ENCODE assay signal across 10 cellular contexts in the genomic region with DNA sequence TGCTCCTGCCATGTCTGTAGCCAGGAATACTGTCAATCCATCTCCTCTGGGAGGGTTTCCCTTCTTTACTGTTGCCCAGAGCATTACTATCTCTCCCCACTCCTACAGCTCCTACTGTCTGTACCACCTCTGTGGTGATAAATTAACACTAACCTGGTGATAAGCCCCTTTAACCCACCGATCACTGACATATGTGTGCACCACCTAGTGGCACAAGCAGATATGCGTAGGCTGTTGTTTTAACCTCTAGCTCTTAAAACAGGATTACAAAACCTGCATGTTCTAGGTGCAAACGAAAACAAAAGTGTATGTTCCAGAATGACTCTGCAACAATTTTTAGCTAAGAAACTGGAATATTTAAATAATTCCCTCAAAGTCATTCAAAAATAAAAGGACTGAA.
DNase-seq lines count a peak whose midpoint lies in the region; ATAC-seq, FAIRE-seq and TF ChIP-seq lines count a peak whose summit lies in the region.
"Had no signal": no experiment of that assay in that cellular context is flagged by ENCODE, and none has a peak within 500 bp of the region (broad histone marks: within the 10 kb centered on the region; RNA-seq: fewer than 3 reads in every experiment).

No MANE protein-coding gene starts in this region.

- no peaks in the 10 kb centered on the region for H3K4me1 ChIP-seq in hepatocyte (ENCODE audit: insufficient read depth)

- peak; percentile 70 for ATAC-seq in GM21367 (IDR thresholded peaks at IDR 0.05; ENCODE audit: unreplicated experiment)
- ATAC-seq in HG03135 (IDR thresholded peaks at IDR 0.05; ENCODE audit: unreplicated experiment) = no peak
- ATAC-seq: K562 had no signal

- H3K27ac Mint-ChIP-seq in activated T-helper 1 cell treated with anti-CD3 and anti-CD28 coated beads, Interleukin-12 subunit alpha, Interleukin-12 subunit beta, Interleukin-2, Interleukin-4 antibody, amounts not matched to agents 30 ng/mL and 10 ng/mL and 1 ng/mL, durations not matched to agents 14 hours and 24 hours and 36 hours = no peak overlapping the region
- no peak overlapping the region for H3K27ac Mint-ChIP-seq in activated CD4-positive, alpha-beta memory T cell treated with anti-CD3 and anti-CD28 coated beads for 36 hours

- WGBS in hepatocyte (ENCODE audit: low lambda C conversion rate, missing lambda C conversion rate) = 24% methylated on average over 3 of the region's 3 CpGs

- no peaks in the 10 kb centered on the region for H3K9me3 Mint-ChIP-seq in activated T-helper 1 cell treated with anti-CD3 and anti-CD28 coated beads, Interleukin-12 subunit alpha, Interleukin-12 subunit beta, Interleukin-2, Interleukin-4 antibody, amounts not matched to agents 30 ng/mL and 10 ng/mL and 1 ng/mL, durations not matched to agents 14 hours and 24 hours and 36 hours
- no peaks in the 10 kb centered on the region for H3K9me3 Mint-ChIP-seq in activated CD4-positive, alpha-beta memory T cell treated with anti-CD3 and anti-CD28 coated beads for 36 hours

- no peaks in the 10 kb centered on the region for H3K36me3 ChIP-seq in hepatocyte (replicated peaks; ENCODE audit: insufficient read depth, low read depth)

- no peaks in the 10 kb centered on the region for H3K9me2 ChIP-seq in hepatocyte (replicated peaks; ENCODE audit: insufficient read depth)

- H3K9me3 ChIP-seq in hepatocyte (ENCODE audit: low read depth) = no peaks in the 10 kb centered on the region

- no peak overlapping the region for H2AFZ ChIP-seq in hepatocyte

- H3K4me2 ChIP-seq in hepatocyte = no peak overlapping the region

- H3K27me3 ChIP-seq in hepatocyte = no peaks in the 10 kb centered on the region

- FAIRE-seq in D721Med (lab: Jason Lieb, UNC) = no peak
- FAIRE-seq: K562 had no signal

- POLR2A ChIA-PET in activated CD4-positive, alpha-beta memory T cell treated with anti-CD3 and anti-CD28 coated beads for 36 hours (lab: Charles Lee) = no interaction called here

- H3K4me3 Mint-ChIP-seq in activated T-helper 1 cell treated with anti-CD3 and anti-CD28 coated beads, Interleukin-12 subunit alpha, Interleukin-12 subunit beta, Interleukin-2, Interleukin-4 antibody, amounts not matched to agents 30 ng/mL and 10 ng/mL and 1 ng/mL, durations not matched to agents 14 hours and 24 hours and 36 hours = no peak overlapping the region
- no peak overlapping the region for H3K4me3 Mint-ChIP-seq in activated CD4-positive, alpha-beta memory T cell treated with anti-CD3 and anti-CD28 coated beads for 36 hours

- no peaks in the 10 kb centered on the region for H3K79me2 ChIP-seq in hepatocyte

- CTCF ChIA-PET in activated CD4-positive, alpha-beta memory T cell treated with anti-CD3 and anti-CD28 coated beads for 36 hours (lab: Charles Lee) = no interaction called here

- H3K36me3 Mint-ChIP-seq in activated T-helper 1 cell treated with anti-CD3 and anti-CD28 coated beads, Interleukin-12 subunit alpha, Interleukin-12 subunit beta, Interleukin-2, Interleukin-4 antibody, amounts not matched to agents 30 ng/mL and 10 ng/mL and 1 ng/mL, durations not matched to agents 14 hours and 24 hours and 36 hours (ENCODE audit: low read depth) = no peaks in the 10 kb centered on the region
- H3K36me3 Mint-ChIP-seq in activated CD4-positive, alpha-beta memory T cell treated with anti-CD3 and anti-CD28 coated beads for 36 hours = no peaks in the 10 kb centered on the region

- H3K27ac ChIP-seq in hepatocyte = no peak overlapping the region
- H3K27ac ChIP-seq: epithelial cell of prostate had no signal

- intact Hi-C loops in activated T-helper 1 cell treated with anti-CD3 and anti-CD28 coated beads, Interleukin-12 subunit alpha, Interleukin-12 subunit beta, Interleukin-2, Interleukin-4 antibody, amounts not matched to agents 30 ng/mL and 10 ng/mL and 1 ng/mL, durations not matched to agents 14 hours and 24 hours and 36 hours (cut with micrococcal nuclease) = no loop called here
- intact Hi-C loops in activated CD4-positive, alpha-beta memory T cell treated with anti-CD3 and anti-CD28 coated beads for 36 hours (cut with micrococcal nuclease) = no loop called here

- TF ChIP-seq CTCF in D721Med (IDR thresholded peaks at IDR 0.05; ENCODE audit: insufficient read depth, missing control alignments) (peak; percentile 53), hepatocyte (IDR thresholded peaks at IDR 0.05; ENCODE audit: poor library complexity) (peak; percentile 58)

- H3K27me3 Mint-ChIP-seq in activated T-helper 1 cell treated with anti-CD3 and anti-CD28 coated beads, Interleukin-12 subunit alpha, Interleukin-12 subunit beta, Interleukin-2, Interleukin-4 antibody, amounts not matched to agents 30 ng/mL and 10 ng/mL and 1 ng/mL, durations not matched to agents 14 hours and 24 hours and 36 hours (ENCODE audit: insufficient read depth) = peaks cover 6% of the 10 kb centered on the region
- peaks cover 1% of the 10 kb centered on the region for H3K27me3 Mint-ChIP-seq in activated CD4-positive, alpha-beta memory T cell treated with anti-CD3 and anti-CD28 coated beads for 36 hours

- H3K4me1 Mint-ChIP-seq in activated T-helper 1 cell treated with anti-CD3 and anti-CD28 coated beads, Interleukin-12 subunit alpha, Interleukin-12 subunit beta, Interleukin-2, Interleukin-4 antibody, amounts not matched to agents 30 ng/mL and 10 ng/mL and 1 ng/mL, durations not matched to agents 14 hours and 24 hours and 36 hours (ENCODE audit: low read depth) = no peaks in the 10 kb centered on the region
- H3K4me1 Mint-ChIP-seq in activated CD4-positive, alpha-beta memory T cell treated with anti-CD3 and anti-CD28 coated beads for 36 hours (ENCODE audit: low read depth) = no peaks in the 10 kb centered on the region

- H4K20me1 ChIP-seq in hepatocyte (ENCODE audit: insufficient read depth, poor library complexity, severe bottlenecking) = no peaks in the 10 kb centered on the region

- DNase-seq in D721Med (ENCODE audit: insufficient read length, low spot score) (no peak), NCI-H748 (lab: John Stamatoyannopoulos, UW; ENCODE audit: unreplicated experiment) (peak; percentile 69), hepatocyte (ENCODE audit: low spot score) (peak; percentile 17), NCI-H2107 treated with DMSO at 0.1 percent for 48 hours (lab: John Stamatoyannopoulos, UW; ENCODE audit: unreplicated experiment) (no peak)
- no peak for DNase-seq in activated T-helper 1 cell treated with anti-CD3 and anti-CD28 coated beads, Interleukin-12 subunit alpha, Interleukin-12 subunit beta, Interleukin-2, Interleukin-4 antibody, amounts not matched to agents 30 ng/mL and 10 ng/mL and 1 ng/mL, durations not matched to agents 14 hours and 24 hours and 36 hours (ENCODE audit: low spot score)
- DNase-seq in activated CD4-positive, alpha-beta memory T cell treated with anti-CD3 and anti-CD28 coated beads for 36 hours = no peak

- no peak overlapping the region for H3K4me3 ChIP-seq in hepatocyte
- H3K4me3 ChIP-seq: K562 had no signal

Comparison
In these comparisons a context has a peak if more than half of its experiments do, and no peak if none do; other contexts are left out.
1. DNase-seq: peak in NCI-H748 (single experiment) and hepatocyte (single experiment); none in D721Med (single experiment), activated T-helper 1 cell treated with anti-CD3 and anti-CD28 coated beads, Interleukin-12 subunit alpha, Interleukin-12 subunit beta, Interleukin-2, Interleukin-4 antibody, amounts not matched to agents 30 ng/mL and 10 ng/mL and 1 ng/mL, durations not matched to agents 14 hours and 24 hours and 36 hours (single experiment), NCI-H2107 treated with DMSO at 0.1 percent for 48 hours (single experiment) and activated CD4-positive, alpha-beta memory T cell treated with anti-CD3 and anti-CD28 coated beads for 36 hours (single experiment).